In the genomic region with DNA sequence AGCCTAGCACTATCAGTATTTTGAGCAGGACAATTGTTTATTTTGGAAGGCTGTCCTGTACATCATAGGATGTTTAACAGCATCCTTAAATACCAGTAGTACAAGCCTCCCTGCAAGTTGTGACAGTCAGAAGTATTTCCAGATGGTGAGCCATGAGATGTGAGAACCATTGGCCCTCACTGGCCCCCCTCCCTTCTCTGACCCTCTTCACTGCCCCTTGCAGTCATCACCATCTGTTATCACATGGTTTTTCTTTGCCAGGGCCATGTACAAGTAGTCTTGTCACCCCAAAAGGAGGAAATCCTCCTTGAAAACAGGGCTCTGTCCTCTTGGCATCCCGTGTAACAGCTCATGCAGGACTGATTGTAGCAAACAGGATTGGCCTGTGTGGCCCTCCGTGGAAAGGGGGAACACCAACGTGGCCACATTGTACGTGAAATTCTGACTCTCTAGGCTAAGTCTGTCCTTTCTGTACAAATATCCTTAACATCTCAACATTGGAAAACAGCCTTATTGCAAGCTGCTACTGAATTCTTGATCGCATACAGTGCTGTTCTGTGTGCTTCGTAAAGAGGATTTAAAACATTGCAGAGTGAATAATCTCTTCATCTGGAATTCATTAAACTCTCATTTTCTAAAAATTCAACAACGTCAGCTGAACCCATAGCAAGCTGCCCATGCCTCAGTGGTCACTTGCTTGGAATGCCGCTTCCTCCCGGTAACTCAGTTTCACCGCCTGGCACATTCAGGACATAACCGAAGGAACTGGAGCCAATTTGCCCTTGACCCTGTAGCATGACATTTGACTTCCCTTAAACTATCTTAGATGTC, we compare ENCODE assay signal across 21 cellular contexts.
DNase-seq lines count a peak whose midpoint lies in the region; ATAC-seq and TF ChIP-seq lines count a peak whose summit lies in the region.
"Had no signal": no experiment of that assay in that cellular context is flagged by ENCODE, and none has a peak within 500 bp of the region (broad histone marks: within the 10 kb centered on the region; RNA-seq: fewer than 3 reads in every experiment).

No MANE protein-coding gene starts in this region.

- H3K4me3 ChIP-seq in fibroblast of the aortic adventitia (ENCODE audit: low read depth, low read length) (peak overlapping the region; percentile 13), prostate gland (no peak overlapping the region), gastrocnemius medialis (no peak overlapping the region)
- H3K4me3 ChIP-seq: coronary artery, HAP-1, left ventricle myocardium inferior, thoracic aorta had no signal

- TF ChIP-seq CTCF in fibroblast of the aortic adventitia (IDR thresholded peaks at IDR 0.05; ENCODE audit: insufficient read depth, low read length) (no peak), prostate gland (IDR thresholded peaks at IDR 0.05) (no peak), gastrocnemius medialis (IDR thresholded peaks at IDR 0.05 in 4 of 5, conservative IDR thresholded peaks at IDR 0.05 in 1 of 5) (no peak)

- H3K27me3 ChIP-seq in prostate gland (replicated peaks; ENCODE audit: insufficient read depth) (no peaks in the 10 kb centered on the region), gastrocnemius medialis (no peaks in the 10 kb centered on the region)

- ATAC-seq in sciatic nerve, result peak; percentile 54
- no peak for ATAC-seq in gastrocnemius medialis
- ATAC-seq: activated CD8-positive, alpha-beta T cell treated with anti-CD3 and anti-CD28 coated beads for 36 hours; stimulated activated memory B cell treated with anti-CD40 and anti-IgM and Interleukin-4, amounts not matched to agents 10 μg/mL and 1 μg/mL and 100 μg/mL, for 72 hours had no signal

- DNase-seq in EL, result peak; percentile 75
- peak; percentile 91 to 95 for DNase-seq in NCI-H524 (lab: John Stamatoyannopoulos, UW)
- peak; percentile 74 for DNase-seq in fibroblast of the aortic adventitia (ENCODE audit: low read depth)
- no peak for DNase-seq in sciatic nerve (ENCODE audit: low spot score)
- DNase-seq in prostate gland (ENCODE audit: low spot score), result no peak
- DNase-seq in gastrocnemius medialis, result no peak
- no peak for DNase-seq in NCI-H510A (lab: John Stamatoyannopoulos, UW)
- DNase-seq: activated CD8-positive, alpha-beta T cell treated with anti-CD3 and anti-CD28 coated beads for 36 hours; activated gamma-delta T cell; activated T-cell treated with anti-CD3 and anti-CD28 coated beads for 4 hours; C1 segment of cervical spinal cord; Calu3; left ventricle myocardium inferior; NCI-H2171; nephron progenitor cell; stimulated activated CD4-positive, alpha-beta T cell treated with anti-CD3 and anti-CD28 coated beads, Interleukin-2, amount 100 ng/mL, for 24 hours had no signal

- H3K4me1 ChIP-seq in prostate gland (replicated peaks) (no peaks in the 10 kb centered on the region), gastrocnemius medialis (no peaks in the 10 kb centered on the region)
- H3K4me1 ChIP-seq: HAP-1, left ventricle myocardium inferior had no signal

- H3K36me3 ChIP-seq in prostate gland (no peaks in the 10 kb centered on the region), gastrocnemius medialis (no peaks in the 10 kb centered on the region)
- H3K36me3 ChIP-seq: HAP-1, left ventricle myocardium inferior, thoracic aorta had no signal

- intact Hi-C loops in sciatic nerve (cut with DNase I), result no loop called here
- intact Hi-C loops in prostate gland (cut with DNase I), result no loop called here
- intact Hi-C loops in gastrocnemius medialis (cut with DNase I; ENCODE audit: low total_unique reads), result no loop called here

- no peaks in the 10 kb centered on the region for H3K9me3 ChIP-seq in prostate gland
- no peaks in the 10 kb centered on the region for H3K9me3 ChIP-seq in gastrocnemius medialis
- H3K9me3 ChIP-seq: HAP-1, left ventricle myocardium inferior, thoracic aorta had no signal

- TF ChIP-seq POLR2A in prostate gland (IDR thresholded peaks at IDR 0.05) (no peak), gastrocnemius medialis (IDR thresholded peaks at IDR 0.05) (no peak)

- 79% methylated on average over 11 of the region's 11 CpGs for WGBS in prostate gland

- no peak overlapping the region for H3K27ac ChIP-seq in prostate gland
- no peak overlapping the region for H3K27ac ChIP-seq in gastrocnemius medialis
- H3K27ac ChIP-seq: coronary artery, KMS-11, left ventricle myocardium inferior, thoracic aorta had no signal

- in situ Hi-C loops in gastrocnemius medialis (cut with MboI; ENCODE audit: low sequenced_read_pairs in 4 of 4), result no loop called here

Comparison
In these comparisons a context has a peak if more than half of its experiments do, and no peak if none do; other contexts are left out.
1. DNase-seq: peak in EL (single experiment), NCI-H524 (2 of 2) and fibroblast of the aortic adventitia (single experiment); none in sciatic nerve (single experiment), prostate gland (single experiment), gastrocnemius medialis (0 of 2) and NCI-H510A (single experiment).